ENCODE assay signal across 27 cellular contexts in the genomic region with DNA sequence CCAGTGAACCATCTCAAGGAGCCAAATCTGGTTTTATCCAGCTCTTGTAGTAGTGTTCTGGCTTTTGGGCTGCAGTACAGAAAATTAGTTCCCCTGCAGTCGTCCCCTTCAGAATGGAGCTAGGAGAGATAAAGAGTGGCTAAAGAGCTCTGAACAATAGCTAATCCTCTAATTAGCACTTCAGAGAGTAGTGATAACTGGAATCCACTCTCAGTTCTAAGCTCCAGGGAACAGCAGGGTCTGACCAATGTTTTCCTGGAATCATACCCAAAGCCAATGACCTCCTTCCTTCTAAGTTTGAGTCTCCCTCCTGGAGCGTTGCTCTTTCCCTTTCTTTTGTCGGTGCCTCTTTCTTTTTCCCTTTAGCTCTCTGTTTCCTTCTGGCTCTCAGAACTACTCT. TPM values are rescaled to one million over a fixed set of nuclear protein-coding genes. Genes with fewer than 3 reads are reported as not detected.
A peak's percentile ranks its signal among the peaks of the same experiment; 100 is the strongest.
DNase-seq lines count a peak whose midpoint lies in the region; ATAC-seq, FAIRE-seq and TF ChIP-seq lines count a peak whose summit lies in the region.
"Had no signal": no experiment of that assay in that cellular context is flagged by ENCODE, and none has a peak within 500 bp of the region (broad histone marks: within the 10 kb centered on the region; RNA-seq: fewer than 3 reads in every experiment).

No MANE protein-coding gene starts in this region.

- no peak overlapping the region for H3K4me3 Mint-ChIP-seq in WTC11
- H3K4me3 Mint-ChIP-seq: activated naive CD8-positive, alpha-beta T cell treated with anti-CD3 and anti-CD28 coated beads, Interleukin-2, amount 50 U/mL, for 24 hours; central memory CD8-positive, alpha-beta T cell; mesothelial cell of epicardium; naive B cell; stimulated activated memory B cell treated with anti-CD40 and anti-IgM and Interleukin-4, amounts not matched to agents 10 μg/mL and 1 μg/mL and 100 μg/mL, for 72 hours had no signal

- DNase-seq in D721Med (ENCODE audit: insufficient read length, low spot score), result no peak
- DNase-seq in WTC11 (ENCODE audit: low spot score), result no peak
- DNase-seq: activated CD4-positive, alpha-beta T cell treated with anti-CD3 and anti-CD28 coated beads, Interleukin-2, amount 50 U/mL, for 4 hours; activated naive CD8-positive, alpha-beta T cell treated with anti-CD3 and anti-CD28 coated beads, Interleukin-2, amount 50 U/mL, for 24 hours; activated T-cell treated with anti-CD3 and anti-CD28 coated beads, Interleukin-2, amount 50 U/mL, for 48 hours; C1 segment of cervical spinal cord; DMS53; head of caudate nucleus; islet precursor cell; naive B cell; NCI-H1048; NCI-H1930; NCI-H2227 treated with DMSO at 0.1 percent for 48 hours; OCI-M1; SK-N-SH; trophoblast cell had no signal

- TF ChIP-seq EP300 in gastroesophageal sphincter (IDR thresholded peaks at IDR 0.05), result no peak

- no peaks in the 10 kb centered on the region; the same call in 1 of the 2 replicates for H3K9me3 Mint-ChIP-seq in WTC11
- H3K9me3 Mint-ChIP-seq: activated naive CD8-positive, alpha-beta T cell treated with anti-CD3 and anti-CD28 coated beads, Interleukin-2, amount 50 U/mL, for 24 hours; central memory CD8-positive, alpha-beta T cell; mesothelial cell of epicardium; naive B cell; stimulated activated memory B cell treated with anti-CD40 and anti-IgM and Interleukin-4, amounts not matched to agents 10 μg/mL and 1 μg/mL and 100 μg/mL, for 72 hours had no signal

- H3K27ac ChIP-seq in HUES48 (ENCODE audit: low read depth, low read length) (peak overlapping the region; percentile 63), gastroesophageal sphincter (no peak overlapping the region)

- CTCF ChIA-PET in WTC11 (lab: Charles Lee), result interaction anchor here (0.8 to 2.0 kb wide), 6 partner anchors 10 to 319 kb away, joined by 3 to 14 read pairs (median 4); partner anchors contain the start of gene GALNT10

- H3K4me3 ChIP-seq in HUES48 (ENCODE audit: low read depth, low read length), result no peak overlapping the region
- H3K4me3 ChIP-seq in neuron (ENCODE audit: low read length), result no peak overlapping the region
- no peak overlapping the region for H3K4me3 ChIP-seq in gastroesophageal sphincter
- H3K4me3 ChIP-seq: HAP-1 had no signal

- H3K4me1 ChIP-seq in HUES48 (ENCODE audit: control insufficient read depth, insufficient read depth, low read length) (peaks cover 17% of the 10 kb centered on the region), neuron (ENCODE audit: insufficient read depth, low read length) (peaks cover 25% of the 10 kb centered on the region), gastroesophageal sphincter (peaks cover 0 to 1% (median 0%) of the 10 kb centered on the region in 3 donors)

- H3K27me3 ChIP-seq in HUES48 (ENCODE audit: control insufficient read depth, insufficient read depth, low read length) (0 out of 2 replicates have a peak, but pooled peaks cover 8% of the 10 kb centered on the region), neuron (ENCODE audit: insufficient read depth, low read length) (no peaks in the 10 kb centered on the region), gastroesophageal sphincter (no peaks in the 10 kb centered on the region)

- H3K9me3 ChIP-seq in HUES48 (ENCODE audit: control insufficient read depth, insufficient read depth, low read length), result no peaks in the 10 kb centered on the region
- peaks cover 2% of the 10 kb centered on the region for H3K9me3 ChIP-seq in neuron (ENCODE audit: low read length)
- H3K9me3 ChIP-seq in gastroesophageal sphincter, result no peaks in the 10 kb centered on the region
- H3K9me3 ChIP-seq: HAP-1, SK-N-SH had no signal

- H2AFZ ChIP-seq in neuron (ENCODE audit: low read depth, low read length), result peak overlapping the region; percentile 46

- TF ChIP-seq CTCF in D721Med (IDR thresholded peaks at IDR 0.05; ENCODE audit: insufficient read depth, missing control alignments) (no peak), WTC11 (IDR thresholded peaks at IDR 0.05) (no peak), gastroesophageal sphincter (IDR thresholded peaks at IDR 0.05) (no peak)

- no peak for TF ChIP-seq POLR2A in gastroesophageal sphincter (IDR thresholded peaks at IDR 0.05)

- H3K27ac Mint-ChIP-seq in WTC11, result no peak overlapping the region
- H3K27ac Mint-ChIP-seq: activated naive CD8-positive, alpha-beta T cell treated with anti-CD3 and anti-CD28 coated beads, Interleukin-2, amount 50 U/mL, for 24 hours; mesothelial cell of epicardium; naive B cell; stimulated activated memory B cell treated with anti-CD40 and anti-IgM and Interleukin-4, amounts not matched to agents 10 μg/mL and 1 μg/mL and 100 μg/mL, for 72 hours had no signal

- 0 out of 2 replicates have a peak, but pooled peaks have one; percentile 17 for ATAC-seq in WTC11
- no peak for ATAC-seq in gastroesophageal sphincter
- no peak for ATAC-seq in HG03439 (IDR thresholded peaks at IDR 0.05; ENCODE audit: unreplicated experiment)
- no peak for ATAC-seq in HG03342 (IDR thresholded peaks at IDR 0.05; ENCODE audit: unreplicated experiment)
- ATAC-seq: activated naive CD8-positive, alpha-beta T cell treated with anti-CD3 and anti-CD28 coated beads, Interleukin-2, amount 50 U/mL, for 24 hours; esophagus mucosa; stimulated activated memory B cell treated with anti-CD40 and anti-IgM and Interleukin-4, amounts not matched to agents 10 μg/mL and 1 μg/mL and 100 μg/mL, for 72 hours had no signal

- H3K9ac ChIP-seq in HUES48 (ENCODE audit: low read depth, low read length), result no peak overlapping the region
- H3K9ac ChIP-seq: SK-N-SH had no signal

- peaks cover 13% of the 10 kb centered on the region for H3K27me3 Mint-ChIP-seq in WTC11 (ENCODE audit: low read depth)
- H3K27me3 Mint-ChIP-seq: stimulated activated memory B cell treated with anti-CD40 and anti-IgM and Interleukin-4, amounts not matched to agents 10 μg/mL and 1 μg/mL and 100 μg/mL, for 72 hours had no signal

- H3K4me1 Mint-ChIP-seq in WTC11, result peaks cover 22% of the 10 kb centered on the region
- H3K4me1 Mint-ChIP-seq: activated naive CD8-positive, alpha-beta T cell treated with anti-CD3 and anti-CD28 coated beads, Interleukin-2, amount 50 U/mL, for 24 hours; central memory CD8-positive, alpha-beta T cell; mesothelial cell of epicardium; naive B cell; stimulated activated memory B cell treated with anti-CD40 and anti-IgM and Interleukin-4, amounts not matched to agents 10 μg/mL and 1 μg/mL and 100 μg/mL, for 72 hours had no signal

- peak; percentile 51 for FAIRE-seq in D721Med (lab: Jason Lieb, UNC)
- FAIRE-seq: GM12892 had no signal

- no peaks in the 10 kb centered on the region for H3K36me3 ChIP-seq in HUES48 (ENCODE audit: control insufficient read depth, insufficient read depth, low read length)
- no peaks in the 10 kb centered on the region for H3K36me3 ChIP-seq in neuron (ENCODE audit: insufficient read depth, low read length)
- H3K36me3 ChIP-seq in gastroesophageal sphincter, result no peaks in the 10 kb centered on the region
- H3K36me3 ChIP-seq: HAP-1 had no signal

- POLR2A ChIA-PET in WTC11 (lab: Charles Lee), result no interaction called here

- H3K36me3 Mint-ChIP-seq in WTC11, result no peaks in the 10 kb centered on the region
- H3K36me3 Mint-ChIP-seq: mesothelial cell of epicardium; naive B cell; stimulated activated memory B cell treated with anti-CD40 and anti-IgM and Interleukin-4, amounts not matched to agents 10 μg/mL and 1 μg/mL and 100 μg/mL, for 72 hours had no signal

- WGBS in gastroesophageal sphincter (ENCODE audit: low coverage in 1 of 2), 2 donors, result 44 to 49% methylated on average over 2 to 3 of the region's 3 CpGs

TF ChIP-seq in WTC11, 78 proteins besides CTCF, POLR2A, EP300 and RAD21 (continues in another document):
- TF ChIP-seq GTF2I (CRISPR knock-in tag; conservative IDR thresholded peaks at IDR 0.05) (no peak), ZNF219 (CRISPR knock-in tag; IDR thresholded peaks at IDR 0.05; ENCODE audit: borderline replicate concordance) (no peak), FOXP1 (CRISPR knock-in tag; IDR thresholded peaks at IDR 0.05; ENCODE audit: borderline replicate concordance) (no peak), CREM (CRISPR knock-in tag; IDR thresholded peaks at IDR 0.05) (no peak), ETV6 (CRISPR knock-in tag; IDR thresholded peaks at IDR 0.05) (no peak)
- TF ChIP-seq, protein P1, sequence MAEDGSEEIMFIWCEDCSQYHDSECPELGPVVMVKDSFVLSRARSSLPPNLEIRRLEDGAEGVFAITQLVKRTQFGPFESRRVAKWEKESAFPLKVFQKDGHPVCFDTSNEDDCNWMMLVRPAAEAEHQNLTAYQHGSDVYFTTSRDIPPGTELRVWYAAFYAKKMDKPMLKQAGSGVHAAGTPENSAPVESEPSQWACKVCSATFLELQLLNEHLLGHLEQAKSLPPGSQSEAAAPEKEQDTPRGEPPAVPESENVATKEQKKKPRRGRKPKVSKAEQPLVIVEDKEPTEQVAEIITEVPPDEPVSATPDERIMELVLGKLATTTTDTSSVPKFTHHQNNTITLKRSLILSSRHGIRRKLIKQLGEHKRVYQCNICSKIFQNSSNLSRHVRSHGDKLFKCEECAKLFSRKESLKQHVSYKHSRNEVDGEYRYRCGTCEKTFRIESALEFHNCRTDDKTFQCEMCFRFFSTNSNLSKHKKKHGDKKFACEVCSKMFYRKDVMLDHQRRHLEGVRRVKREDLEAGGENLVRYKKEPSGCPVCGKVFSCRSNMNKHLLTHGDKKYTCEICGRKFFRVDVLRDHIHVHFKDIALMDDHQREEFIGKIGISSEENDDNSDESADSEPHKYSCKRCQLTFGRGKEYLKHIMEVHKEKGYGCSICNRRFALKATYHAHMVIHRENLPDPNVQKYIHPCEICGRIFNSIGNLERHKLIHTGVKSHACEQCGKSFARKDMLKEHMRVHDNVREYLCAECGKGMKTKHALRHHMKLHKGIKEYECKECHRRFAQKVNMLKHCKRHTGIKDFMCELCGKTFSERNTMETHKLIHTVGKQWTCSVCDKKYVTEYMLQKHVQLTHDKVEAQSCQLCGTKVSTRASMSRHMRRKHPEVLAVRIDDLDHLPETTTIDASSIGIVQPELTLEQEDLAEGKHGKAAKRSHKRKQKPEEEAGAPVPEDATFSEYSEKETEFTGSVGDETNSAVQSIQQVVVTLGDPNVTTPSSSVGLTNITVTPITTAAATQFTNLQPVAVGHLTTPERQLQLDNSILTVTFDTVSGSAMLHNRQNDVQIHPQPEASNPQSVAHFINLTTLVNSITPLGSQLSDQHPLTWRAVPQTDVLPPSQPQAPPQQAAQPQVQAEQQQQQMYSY (CRISPR knock-in tag; IDR thresholded peaks at IDR 0.05), result no peak

RNA-seq across cellular contexts. Expression of gene MFAP3, which starts 47.4 kb away (rescaled TPM):
- total RNA-seq in WTC11 (2021) (20.0 to 22.1 TPM (median 21.2 TPM) in 3 replicates), gastroesophageal sphincter (10 to 100 TPM; 25.7 to 36.9 (median 27.0) TPM)

RNA-seq across cellular contexts. Expression of gene FAM114A2, which starts 47.4 kb away (rescaled TPM):
- total RNA-seq in WTC11 (2021), result 10.1 to 12.2 TPM (median 10.7 TPM) in 3 replicates
- 10 to 100 TPM; 16.2 to 17.9 (median 17.6) TPM for total RNA-seq in gastroesophageal sphincter
